In genomic region chr12:21989819-21990412, GRCh38 we compare ENCODE assay signal across 8 cellular contexts. TPM values are rescaled to one million over a fixed set of nuclear protein-coding genes. Genes with fewer than 3 reads are reported as not detected.
A peak's percentile ranks its signal among the peaks of the same experiment; 100 is the strongest.
DNase-seq lines count a peak whose midpoint lies in the region; ATAC-seq and TF ChIP-seq lines count a peak whose summit lies in the region.

No MANE protein-coding gene starts in this region.

- no peaks in the 10 kb centered on the region for H3K36me3 Mint-ChIP-seq in endothelial cell (ENCODE audit: low read depth, unreplicated experiment)
- H3K36me3 Mint-ChIP-seq in progenitor cell of endocrine pancreas (ENCODE audit: insufficient read depth): no peaks in the 10 kb centered on the region

- ATAC-seq in GM21786 (IDR thresholded peaks at IDR 0.05; ENCODE audit: unreplicated experiment): no peak

- H3K27me3 Mint-ChIP-seq in endothelial cell (ENCODE audit: unreplicated experiment) (no peaks in the 10 kb centered on the region), progenitor cell of endocrine pancreas (peaks cover 3% of the 10 kb centered on the region)

- peaks cover 18% of the 10 kb centered on the region for H3K4me1 Mint-ChIP-seq in endothelial cell (ENCODE audit: unreplicated experiment)
- no peaks in the 10 kb centered on the region for H3K4me1 Mint-ChIP-seq in progenitor cell of endocrine pancreas (ENCODE audit: low read depth)

- TF ChIP-seq CTCF in NB4 (IDR thresholded peaks at IDR 0.05; ENCODE audit: low read depth, low read length) (peak; percentile 74), endothelial cell (IDR thresholded peaks at IDR 0.05; ENCODE audit: unreplicated experiment) (peak; percentile 59), progenitor cell of endocrine pancreas (IDR thresholded peaks at IDR 0.05; ENCODE audit: unreplicated experiment) (peak; percentile 75)

- no peak overlapping the region for H3K27ac ChIP-seq in substantia nigra (ENCODE audit: low read depth, low read length, poor library complexity, severe bottlenecking)

- H3K4me3 Mint-ChIP-seq in endothelial cell (ENCODE audit: unreplicated experiment) (no peak overlapping the region), progenitor cell of endocrine pancreas (ENCODE audit: low read depth) (no peak overlapping the region)

- no peak overlapping the region for H3K27ac Mint-ChIP-seq in endothelial cell (ENCODE audit: unreplicated experiment)
- no peak overlapping the region for H3K27ac Mint-ChIP-seq in progenitor cell of endocrine pancreas

- H3K9me3 Mint-ChIP-seq in endothelial cell (ENCODE audit: unreplicated experiment) (no peaks in the 10 kb centered on the region), progenitor cell of endocrine pancreas (ENCODE audit: low read depth) (no peaks in the 10 kb centered on the region)

- DNase-seq in ELR (ENCODE audit: low read depth): peak; percentile 67
- peak; percentile 51 for DNase-seq in NB4 (ENCODE audit: low read depth)
- no peak for DNase-seq in endothelial cell (ENCODE audit: low spot score)
- no peak for DNase-seq in progenitor cell of endocrine pancreas (ENCODE audit: low spot score, unreplicated experiment)
- no peak for DNase-seq in substantia nigra (lab: John Stamatoyannopoulos, UW)
- DNase-seq in T-helper 1 cell: no peak
- no peak for DNase-seq in SHP77 treated with DMSO at 0.1 percent for 48 hours (lab: John Stamatoyannopoulos, UW)

- H3K4me3 ChIP-seq in NB4 (ENCODE audit: low read depth, low read length): no peak overlapping the region

- no peak for TF ChIP-seq POLR2A in NB4 (IDR thresholded peaks at IDR 0.05; ENCODE audit: extremely low read depth, insufficient read length)

RNA-seq across cellular contexts. Expression of gene ABCC9, which starts 48.7 kb away (rescaled TPM):
- total RNA-seq in endothelial cell (ENCODE audit: unreplicated experiment): 1.2 TPM
- 0.16 and 0.29 TPM in 2 replicates for total RNA-seq in progenitor cell of endocrine pancreas

RNA-seq across cellular contexts. Expression of gene CMAS, which starts 56.1 kb away (rescaled TPM):
- total RNA-seq in endothelial cell (ENCODE audit: unreplicated experiment) (26.5 TPM), progenitor cell of endocrine pancreas (51.9 and 55.8 TPM in 2 replicates)

Comparison
In these comparisons a context has a peak if more than half of its experiments do, and no peak if none do; other contexts are left out.
1. DNase-seq: peak in ELR (single experiment) and NB4 (single experiment); none in endothelial cell (single experiment), progenitor cell of endocrine pancreas (single experiment), substantia nigra (0 of 49), T-helper 1 cell (0 of 5) and SHP77 treated with DMSO at 0.1 percent for 48 hours (single experiment).
2. Peak in every context shown above with its lines, with median percentiles within 50 percentile points of each other: CTCF ChIP-seq.